ENCODE assay signal across 2 cellular contexts in the genomic region with DNA sequence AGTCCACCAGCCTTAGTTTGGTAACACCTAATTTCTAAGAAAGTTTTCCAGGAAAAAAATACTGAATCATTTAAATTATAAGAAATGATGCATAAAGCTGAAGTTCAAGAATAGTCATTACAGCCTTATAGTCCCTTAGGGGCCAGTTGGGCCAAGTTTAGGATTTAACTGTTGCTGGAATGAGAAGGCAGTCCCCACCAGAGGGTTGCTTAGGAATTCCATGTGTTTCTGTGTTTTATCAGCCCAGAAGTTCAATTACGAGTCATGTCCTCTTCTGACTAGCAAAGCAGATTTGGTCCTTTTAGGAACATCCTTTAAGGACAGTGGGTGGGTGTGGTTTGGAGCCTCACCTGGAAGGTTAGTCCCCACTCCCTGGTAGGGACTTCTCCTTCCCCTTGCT.
TF ChIP-seq lines count a peak whose summit lies in the region.

No MANE protein-coding gene starts in this region.

TF ChIP-seq in SK-N-SH, 30 proteins besides CTCF, POLR2A, EP300 and RAD21:
- TF ChIP-seq, protein P1, sequence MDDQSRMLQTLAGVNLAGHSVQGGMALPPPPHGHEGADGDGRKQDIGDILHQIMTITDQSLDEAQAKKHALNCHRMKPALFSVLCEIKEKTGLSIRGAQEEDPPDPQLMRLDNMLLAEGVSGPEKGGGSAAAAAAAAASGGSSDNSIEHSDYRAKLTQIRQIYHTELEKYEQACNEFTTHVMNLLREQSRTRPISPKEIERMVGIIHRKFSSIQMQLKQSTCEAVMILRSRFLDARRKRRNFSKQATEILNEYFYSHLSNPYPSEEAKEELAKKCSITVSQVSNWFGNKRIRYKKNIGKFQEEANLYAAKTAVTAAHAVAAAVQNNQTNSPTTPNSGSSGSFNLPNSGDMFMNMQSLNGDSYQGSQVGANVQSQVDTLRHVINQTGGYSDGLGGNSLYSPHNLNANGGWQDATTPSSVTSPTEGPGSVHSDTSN (IDR thresholded peaks at IDR 0.05) = no peak
- TF ChIP-seq JUND (IDR thresholded peaks at IDR 0.05) (no peak; the same call in 1 of the 2 replicates), TCF12 (IDR thresholded peaks at IDR 0.05) (peak; percentile 66)

TF ChIP-seq in HepG2, 621 proteins besides CTCF, POLR2A, EP300 and RAD21:
- TF ChIP-seq RXRA (CRISPR knock-in tag; IDR thresholded peaks at IDR 0.05) (no peak), RARG (CRISPR knock-in tag; IDR thresholded peaks at IDR 0.05; ENCODE audit: low read depth) (no peak), SRSF9 (IDR thresholded peaks at IDR 0.05; ENCODE audit: borderline replicate concordance, insufficient read depth, low read depth, low read length, poor library complexity, severe bottlenecking) (no peak), ZNF747 (CRISPR knock-in tag; IDR thresholded peaks at IDR 0.05; ENCODE audit: borderline replicate concordance) (no peak), AKAP8 (CRISPR knock-in tag; IDR thresholded peaks at IDR 0.05) (no peak), ATF1 (CRISPR knock-in tag; IDR thresholded peaks at IDR 0.05) (no peak), NFYB (CRISPR knock-in tag; IDR thresholded peaks at IDR 0.05) (no peak), GZF1 (CRISPR knock-in tag; IDR thresholded peaks at IDR 0.05) (no peak)
- TF ChIP-seq, protein P2, sequence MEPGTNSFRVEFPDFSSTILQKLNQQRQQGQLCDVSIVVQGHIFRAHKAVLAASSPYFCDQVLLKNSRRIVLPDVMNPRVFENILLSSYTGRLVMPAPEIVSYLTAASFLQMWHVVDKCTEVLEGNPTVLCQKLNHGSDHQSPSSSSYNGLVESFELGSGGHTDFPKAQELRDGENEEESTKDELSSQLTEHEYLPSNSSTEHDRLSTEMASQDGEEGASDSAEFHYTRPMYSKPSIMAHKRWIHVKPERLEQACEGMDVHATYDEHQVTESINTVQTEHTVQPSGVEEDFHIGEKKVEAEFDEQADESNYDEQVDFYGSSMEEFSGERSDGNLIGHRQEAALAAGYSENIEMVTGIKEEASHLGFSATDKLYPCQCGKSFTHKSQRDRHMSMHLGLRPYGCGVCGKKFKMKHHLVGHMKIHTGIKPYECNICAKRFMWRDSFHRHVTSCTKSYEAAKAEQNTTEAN (CRISPR knock-in tag; conservative IDR thresholded peaks at IDR 0.05) = no peak
- TF ChIP-seq, protein P3, sequence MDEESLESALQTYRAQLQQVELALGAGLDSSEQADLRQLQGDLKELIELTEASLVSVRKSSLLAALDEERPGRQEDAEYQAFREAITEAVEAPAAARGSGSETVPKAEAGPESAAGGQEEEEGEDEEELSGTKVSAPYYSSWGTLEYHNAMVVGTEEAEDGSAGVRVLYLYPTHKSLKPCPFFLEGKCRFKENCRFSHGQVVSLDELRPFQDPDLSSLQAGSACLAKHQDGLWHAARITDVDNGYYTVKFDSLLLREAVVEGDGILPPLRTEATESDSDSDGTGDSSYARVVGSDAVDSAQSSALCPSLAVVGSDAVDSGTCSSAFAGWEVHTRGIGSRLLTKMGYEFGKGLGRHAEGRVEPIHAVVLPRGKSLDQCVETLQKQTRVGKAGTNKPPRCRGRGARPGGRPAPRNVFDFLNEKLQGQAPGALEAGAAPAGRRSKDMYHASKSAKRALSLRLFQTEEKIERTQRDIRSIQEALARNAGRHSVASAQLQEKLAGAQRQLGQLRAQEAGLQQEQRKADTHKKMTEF (CRISPR knock-in tag; IDR thresholded peaks at IDR 0.05) = no peak
- TF ChIP-seq, protein P4, sequence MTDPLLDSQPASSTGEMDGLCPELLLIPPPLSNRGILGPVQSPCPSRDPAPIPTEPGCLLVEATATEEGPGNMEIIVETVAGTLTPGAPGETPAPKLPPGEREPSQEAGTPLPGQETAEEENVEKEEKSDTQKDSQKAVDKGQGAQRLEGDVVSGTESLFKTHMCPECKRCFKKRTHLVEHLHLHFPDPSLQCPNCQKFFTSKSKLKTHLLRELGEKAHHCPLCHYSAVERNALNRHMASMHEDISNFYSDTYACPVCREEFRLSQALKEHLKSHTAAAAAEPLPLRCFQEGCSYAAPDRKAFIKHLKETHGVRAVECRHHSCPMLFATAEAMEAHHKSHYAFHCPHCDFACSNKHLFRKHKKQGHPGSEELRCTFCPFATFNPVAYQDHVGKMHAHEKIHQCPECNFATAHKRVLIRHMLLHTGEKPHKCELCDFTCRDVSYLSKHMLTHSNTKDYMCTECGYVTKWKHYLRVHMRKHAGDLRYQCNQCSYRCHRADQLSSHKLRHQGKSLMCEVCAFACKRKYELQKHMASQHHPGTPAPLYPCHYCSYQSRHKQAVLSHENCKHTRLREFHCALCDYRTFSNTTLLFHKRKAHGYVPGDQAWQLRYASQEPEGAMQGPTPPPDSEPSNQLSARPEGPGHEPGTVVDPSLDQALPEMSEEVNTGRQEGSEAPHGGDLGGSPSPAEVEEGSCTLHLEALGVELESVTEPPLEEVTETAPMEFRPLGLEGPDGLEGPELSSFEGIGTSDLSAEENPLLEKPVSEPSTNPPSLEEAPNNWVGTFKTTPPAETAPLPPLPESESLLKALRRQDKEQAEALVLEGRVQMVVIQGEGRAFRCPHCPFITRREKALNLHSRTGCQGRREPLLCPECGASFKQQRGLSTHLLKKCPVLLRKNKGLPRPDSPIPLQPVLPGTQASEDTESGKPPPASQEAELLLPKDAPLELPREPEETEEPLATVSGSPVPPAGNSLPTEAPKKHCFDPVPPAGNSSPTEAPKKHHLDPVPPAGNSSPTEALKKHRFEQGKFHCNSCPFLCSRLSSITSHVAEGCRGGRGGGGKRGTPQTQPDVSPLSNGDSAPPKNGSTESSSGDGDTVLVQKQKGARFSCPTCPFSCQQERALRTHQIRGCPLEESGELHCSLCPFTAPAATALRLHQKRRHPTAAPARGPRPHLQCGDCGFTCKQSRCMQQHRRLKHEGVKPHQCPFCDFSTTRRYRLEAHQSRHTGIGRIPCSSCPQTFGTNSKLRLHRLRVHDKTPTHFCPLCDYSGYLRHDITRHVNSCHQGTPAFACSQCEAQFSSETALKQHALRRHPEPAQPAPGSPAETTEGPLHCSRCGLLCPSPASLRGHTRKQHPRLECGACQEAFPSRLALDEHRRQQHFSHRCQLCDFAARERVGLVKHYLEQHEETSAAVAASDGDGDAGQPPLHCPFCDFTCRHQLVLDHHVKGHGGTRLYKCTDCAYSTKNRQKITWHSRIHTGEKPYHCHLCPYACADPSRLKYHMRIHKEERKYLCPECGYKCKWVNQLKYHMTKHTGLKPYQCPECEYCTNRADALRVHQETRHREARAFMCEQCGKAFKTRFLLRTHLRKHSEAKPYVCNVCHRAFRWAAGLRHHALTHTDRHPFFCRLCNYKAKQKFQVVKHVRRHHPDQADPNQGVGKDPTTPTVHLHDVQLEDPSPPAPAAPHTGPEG (CRISPR knock-in tag; IDR thresholded peaks at IDR 0.05) = no peak
